24 cellular contexts compared by ENCODE assay signal in the genomic region with DNA sequence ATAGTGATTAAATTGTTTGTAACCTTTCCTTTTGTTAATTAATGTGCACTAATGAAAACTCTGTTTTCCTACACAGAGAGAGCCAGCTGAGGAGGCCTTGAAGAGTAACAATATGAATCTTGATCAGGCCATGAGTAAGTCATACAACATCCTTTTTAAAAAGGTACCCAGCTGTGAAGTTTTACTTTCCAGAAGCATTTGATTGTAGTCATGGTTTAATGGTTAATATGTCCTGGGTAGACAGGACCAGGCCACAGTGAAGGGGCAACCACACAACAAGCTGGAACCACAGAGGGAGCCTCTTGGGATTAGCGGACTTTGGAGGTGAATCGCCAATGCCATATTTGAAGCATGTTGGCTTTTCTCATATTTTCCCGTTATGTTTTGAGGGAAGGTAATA. TPM values are rescaled to one million over a fixed set of nuclear protein-coding genes. Genes with fewer than 3 reads are reported as not detected.
"Had no signal": no experiment of that assay in that cellular context is flagged by ENCODE, and none has a peak within 500 bp of the region (broad histone marks: within the 10 kb centered on the region; RNA-seq: fewer than 3 reads in every experiment).

No MANE protein-coding gene starts in this region.

- H3K9me3 Mint-ChIP-seq: naive thymus-derived CD8-positive, alpha-beta T cell; type B pancreatic cell had no signal

- H3K4me3 ChIP-seq: dorsolateral prefrontal cortex, mucosa of descending colon, right atrium auricular region, sigmoid colon, skin epidermis, suprapubic skin, thyroid gland, uterus had no signal

- H3K9me3 ChIP-seq: mucosa of descending colon, neutrophil, right atrium auricular region, sigmoid colon, suprapubic skin, thyroid gland, uterus had no signal

- H3K27ac ChIP-seq: neutrophil, right atrium auricular region, sigmoid colon, skin epidermis, suprapubic skin, thyroid gland, uterus had no signal

- H3K4me1 ChIP-seq: right atrium auricular region, sigmoid colon, suprapubic skin, thyroid gland, uterus had no signal

- H3K27ac Mint-ChIP-seq: type B pancreatic cell had no signal

- ATAC-seq: esophagus mucosa; mucosa of descending colon; naive thymus-derived CD8-positive, alpha-beta T cell had no signal

- H3K36me3 ChIP-seq: uterus had no signal

- H3K4me3 Mint-ChIP-seq: naive thymus-derived CD8-positive, alpha-beta T cell; type B pancreatic cell had no signal

- DNase-seq: cortex of kidney; dorsolateral prefrontal cortex; effector CD8-positive, alpha-beta T cell; glutamatergic neuron; islet precursor cell; mammary epithelial cell; mucosa of descending colon; naive thymus-derived CD8-positive, alpha-beta T cell; posterior cingulate gyrus; sigmoid colon; stimulated activated CD4-positive, alpha-beta T cell treated with anti-CD3 and anti-CD28 coated beads, Interleukin-2, amount 100 ng/mL, for 24 hours; stimulated activated CD4-positive, alpha-beta T cell treated with anti-CD3 and anti-CD28 coated beads, Interleukin-4, amount 100 ng/mL, for 4 hours; stimulated activated naive CD4-positive, alpha-beta T cell treated with Interleukin-2 at 50 U/mL for 16 hours; thyroid gland; uterus had no signal

- FAIRE-seq: frontal cortex had no signal

- H3K27me3 Mint-ChIP-seq: naive thymus-derived CD8-positive, alpha-beta T cell; type B pancreatic cell had no signal

- H3K27me3 ChIP-seq: dorsolateral prefrontal cortex, neutrophil, right atrium auricular region, sigmoid colon, suprapubic skin, thyroid gland, uterus had no signal

RNA-seq across cellular contexts. Expression of gene TMC8, which starts 57.6 kb away (rescaled TPM):
- total RNA-seq: fibroblast of lung, osteoblast had no signal
